Comparison of ENCODE assay signal across 15 cellular contexts in genomic region chr17:20579424-20579823, GRCh38. TPM values are rescaled to one million over a fixed set of nuclear protein-coding genes. Genes with fewer than 3 reads are reported as not detected.
"Had no signal": no experiment of that assay in that cellular context is flagged by ENCODE, and none has a peak within 500 bp of the region (broad histone marks: within the 10 kb centered on the region; RNA-seq: fewer than 3 reads in every experiment).

Gene CDRT15L2, plus strand, starts transcription at chr17:20579724. Its CDS starts 20 bp downstream, at chr17:20579744.

RNA-seq across cellular contexts. Expression of gene CDRT15L2, which starts in this region (rescaled TPM):
- total RNA-seq: activated B cell treated with CpG ODN at 0.5 μM for 24 hours; activated CD4-positive, alpha-beta memory T cell treated with anti-CD3 and anti-CD28 coated beads for 36 hours; activated CD4-positive, alpha-beta memory T cell treated with anti-CD3 and anti-CD28 coated beads, Interleukin-2, amount 10 ng/mL, durations not matched to agents 7 days and 5 days; activated CD4-positive, alpha-beta T cell treated with anti-CD3 and anti-CD28 coated beads for 36 hours; activated CD4-positive, alpha-beta T cell treated with anti-CD3 and anti-CD28 coated beads, Interleukin-2, amount 10 ng/mL, durations not matched to agents 24 days and 14 days; activated CD4-positive, alpha-beta T cell treated with anti-CD3 and anti-CD28 coated beads, Interleukin-2, amount 10 ng/mL, durations not matched to agents 7 days and 5 days; activated CD8-positive, alpha-beta memory T cell treated with anti-CD3 and anti-CD28 coated beads for 36 hours; activated CD8-positive, alpha-beta memory T cell treated with anti-CD3 and anti-CD28 coated beads, Interleukin-2, amount 10 ng/mL, durations not matched to agents 7 days and 5 days; activated CD8-positive, alpha-beta T cell treated with anti-CD3 and anti-CD28 coated beads for 36 hours; activated CD8-positive, alpha-beta T cell treated with anti-CD3 and anti-CD28 coated beads, Interleukin-2, amount 10 ng/mL, durations not matched to agents 7 days and 5 days; T-cell; T-helper 1 cell treated with Interleukin-12 subunit alpha and Interleukin-12 subunit beta and Interleukin-4 antibody, amounts not matched to agents 30 ng/mL and 1 ng/mL, for 36 hours; T-helper 17 cell; T-helper 2 cell treated with Interferon-gamma antibody and Interleukin-4, amounts not matched to agents 100 ng/mL and 5 ng/mL, for 36 hours; WTC11 had no signal
